In the genomic region with DNA sequence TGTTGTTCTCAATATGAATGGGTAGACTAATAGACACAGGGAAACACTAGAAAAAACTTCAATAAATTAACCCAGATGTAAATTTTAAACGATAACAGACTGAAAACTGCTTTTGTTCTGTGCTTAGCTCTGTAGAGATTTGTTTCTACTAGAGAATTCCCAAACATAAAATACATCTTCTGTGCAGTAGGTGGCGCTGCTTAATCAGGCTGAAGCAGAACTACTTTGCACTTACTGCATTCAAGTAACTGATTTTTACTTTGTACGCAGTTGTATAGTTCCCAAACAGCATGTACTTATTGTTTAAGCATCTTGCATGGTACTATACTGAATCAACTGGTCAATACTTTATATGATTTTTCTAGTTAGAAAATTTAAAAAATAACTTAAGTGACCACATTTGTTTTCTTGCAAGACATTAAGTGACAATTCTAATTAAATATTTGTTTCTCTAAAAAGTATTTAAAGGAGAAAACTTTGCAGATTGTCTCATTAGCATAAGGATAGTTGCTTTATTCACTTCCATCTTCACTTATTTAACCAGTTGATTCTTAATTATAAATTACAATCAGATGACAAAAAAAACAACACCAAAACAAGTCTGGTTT, we compare ENCODE assay signal across 8 cellular contexts.
A peak's percentile ranks its signal among the peaks of the same experiment; 100 is the strongest.
DNase-seq lines count a peak whose midpoint lies in the region; ATAC-seq and TF ChIP-seq lines count a peak whose summit lies in the region.

No MANE protein-coding gene starts in this region.

- H3K27me3 Mint-ChIP-seq in activated CD4-positive, alpha-beta T cell treated with anti-CD3 and anti-CD28 coated beads for 36 hours: no peaks in the 10 kb centered on the region

- POLR2A ChIA-PET in AG04450 (lab: Yijun Ruan, JAX): no interaction called here
- POLR2A ChIA-PET in activated CD4-positive, alpha-beta T cell treated with anti-CD3 and anti-CD28 coated beads for 36 hours (lab: Charles Lee): no interaction called here

- ATAC-seq in GM18502 (IDR thresholded peaks at IDR 0.05; ENCODE audit: poor library complexity, unreplicated experiment): peak; percentile 81
- ATAC-seq in HG02981 (IDR thresholded peaks at IDR 0.05; ENCODE audit: unreplicated experiment): peak; percentile 81
- ATAC-seq in activated CD4-positive, alpha-beta T cell treated with anti-CD3 and anti-CD28 coated beads for 36 hours: peak; percentile 74

- peaks cover 27% of the 10 kb centered on the region for H3K36me3 Mint-ChIP-seq in activated CD4-positive, alpha-beta T cell treated with anti-CD3 and anti-CD28 coated beads for 36 hours (ENCODE audit: low read depth)

- H3K27me3 ChIP-seq in AG04450 (ENCODE audit: control insufficient read depth, insufficient read depth, low read length): no peaks in the 10 kb centered on the region
- H3K27me3 ChIP-seq in dorsolateral prefrontal cortex: no peaks in the 10 kb centered on the region

- no peak overlapping the region for H3K27ac ChIP-seq in AG04450 (ENCODE audit: low read depth, low read length)
- no peak overlapping the region for H3K27ac ChIP-seq in dorsolateral prefrontal cortex

- intact Hi-C loops in activated CD4-positive, alpha-beta T cell treated with anti-CD3 and anti-CD28 coated beads for 36 hours (cut with DNase I, micrococcal nuclease): loop anchor here (1.0 to 5.0 kb wide), 9 partner anchors 225 to 720 kb away; partner anchors contain the start of gene INPP4B (in 1 of the 2)
- intact Hi-C loops in dorsolateral prefrontal cortex (cut with DNase I): loop anchor here (10.0 kb wide), 1 partner anchor 718 kb away; the partner anchor contains the start of gene INPP4B (in 2 of the 2)

- H3K9me3 ChIP-seq in AG04450 (ENCODE audit: control insufficient read depth, insufficient read depth, low read length): no peaks in the 10 kb centered on the region

- no peaks in the 10 kb centered on the region for H3K9me3 Mint-ChIP-seq in activated CD4-positive, alpha-beta T cell treated with anti-CD3 and anti-CD28 coated beads for 36 hours (ENCODE audit: low read depth)

- CTCF ChIA-PET in AG04450 (lab: Charles Lee): interaction anchor here (0.6 to 2.1 kb wide), 9 partner anchors 225 to 957 kb away, joined by 3 to 7 read pairs (median 3); no protein-coding TSS in a partner anchor
- CTCF ChIA-PET in activated CD4-positive, alpha-beta T cell treated with anti-CD3 and anti-CD28 coated beads for 36 hours (lab: Charles Lee): interaction anchor here (0.6 to 1.9 kb wide), 6 partner anchors 408 to 1236 kb away, joined by 3 to 6 read pairs (median 3); partner anchors contain the start of gene INPP4B

- H3K4me1 Mint-ChIP-seq in activated CD4-positive, alpha-beta T cell treated with anti-CD3 and anti-CD28 coated beads for 36 hours: peaks cover 32% of the 10 kb centered on the region

- H3K4me3 Mint-ChIP-seq in activated CD4-positive, alpha-beta T cell treated with anti-CD3 and anti-CD28 coated beads for 36 hours: no peak overlapping the region

- H3K27ac Mint-ChIP-seq in activated CD4-positive, alpha-beta T cell treated with anti-CD3 and anti-CD28 coated beads for 36 hours: no peak overlapping the region

- DNase-seq in AG04450 (ENCODE audit: low read depth, low spot score): peak; percentile 58
- DNase-seq in NCI-H345 (lab: John Stamatoyannopoulos, UW): peak; percentile 61
- peak; percentile 75 for DNase-seq in activated CD4-positive, alpha-beta T cell treated with anti-CD3 and anti-CD28 coated beads for 36 hours
- peak in 4 of 10 donors; percentile 6 to 69 (median 29) for DNase-seq in dorsolateral prefrontal cortex
- peak; percentile 86 for DNase-seq in medulla oblongata (ENCODE audit: extremely low spot score)
- peak; percentile 1 to 32 for DNase-seq in stimulated activated CD8-positive, alpha-beta memory T cell treated with anti-CD3 and anti-CD28 coated beads, Interleukin-7, amount 100 ng/mL, for 1 hour (ENCODE audit: low read depth in 2 of 2)

- TF ChIP-seq CTCF in AG04450 (IDR thresholded peaks at IDR 0.05; ENCODE audit: low read depth, low read length) (peak; percentile 86), dorsolateral prefrontal cortex (IDR thresholded peaks at IDR 0.05 in 54 of 56, conservative IDR thresholded peaks at IDR 0.05 in 2 of 56; ENCODE audit: low read depth in 1 of 56, partially characterized antibody in 56 of 56) (peak; percentile 67 to 95 (median 86))

- no peak overlapping the region for H3K4me3 ChIP-seq in AG04450 (ENCODE audit: low read depth, low read length)
- H3K4me3 ChIP-seq in dorsolateral prefrontal cortex: no peak overlapping the region
